ENCODE assay signal across 8 cellular contexts in the genomic region with DNA sequence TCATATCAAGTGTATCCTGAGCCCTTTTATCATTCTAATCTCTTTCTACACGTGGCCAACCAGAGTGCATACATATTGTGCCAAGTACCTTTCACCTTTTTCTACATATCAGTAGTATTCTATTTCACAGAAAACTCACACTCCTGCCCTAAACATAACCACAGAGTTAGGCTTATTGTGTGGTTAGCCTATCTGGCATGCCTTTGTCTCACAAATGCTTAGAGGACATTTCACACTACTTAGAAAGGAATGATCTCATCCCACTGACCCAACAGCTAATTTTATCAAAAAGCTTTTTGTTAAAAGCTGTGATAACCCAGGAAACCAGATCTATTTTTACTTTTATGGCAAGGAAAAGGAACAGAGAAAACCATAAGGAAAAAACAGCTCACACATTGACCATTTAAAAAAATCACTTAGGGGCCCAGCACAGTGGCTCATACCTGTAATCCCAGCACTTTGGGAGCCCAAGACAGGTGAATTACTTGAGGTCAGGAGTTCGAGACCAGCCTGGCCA. TPM values are rescaled to one million over a fixed set of nuclear protein-coding genes. Genes with fewer than 3 reads are reported as not detected.
DNase-seq lines count a peak whose midpoint lies in the region; ATAC-seq and TF ChIP-seq lines count a peak whose summit lies in the region.

No MANE protein-coding gene starts in this region.

- DNase-seq in Ammon's horn (ENCODE audit: low spot score) (peak; percentile 60), NCI-H2196 (lab: John Stamatoyannopoulos, UW; ENCODE audit: unreplicated experiment) (peak; percentile 44), coronary artery (ENCODE audit: low spot score) (no peak)

- TF ChIP-seq CTCF in coronary artery (IDR thresholded peaks at IDR 0.05), result no peak

- peaks cover 20% of the 10 kb centered on the region for H3K4me1 ChIP-seq in mesodermal cell (ENCODE audit: control insufficient read depth, insufficient read depth, low read length, poor library complexity, severe bottlenecking)

- H3K4me3 ChIP-seq in coronary artery (no peak overlapping the region), mesodermal cell (ENCODE audit: extremely low read depth, insufficient read depth, low read length, poor library complexity, severe bottlenecking) (no peak overlapping the region)

- ATAC-seq in GM18517 (IDR thresholded peaks at IDR 0.05; ENCODE audit: unreplicated experiment) (no peak), GM21526 (IDR thresholded peaks at IDR 0.05; ENCODE audit: low FRiP score, unreplicated experiment) (no peak), HG03565 (IDR thresholded peaks at IDR 0.05; ENCODE audit: unreplicated experiment) (no peak), GM19452 (IDR thresholded peaks at IDR 0.05; ENCODE audit: unreplicated experiment) (no peak)

- H3K36me3 ChIP-seq in mesodermal cell (ENCODE audit: control insufficient read depth, insufficient read depth, low read length), result peaks cover 24% of the 10 kb centered on the region

- H3K27ac ChIP-seq in coronary artery (peak overlapping the region; percentile 63 to 65), mesodermal cell (ENCODE audit: low read depth, low read length, severe bottlenecking) (peak overlapping the region; percentile 80)

- 50 to 71% methylated on average over 1 to 2 of the region's 2 CpGs for WGBS in mesodermal cell (ENCODE audit: insufficient coverage in 2 of 2), 2 experiments

- H3K9me3 ChIP-seq in mesodermal cell (ENCODE audit: control insufficient read depth, low read length), result no peaks in the 10 kb centered on the region

RNA-seq across cellular contexts. Expression of a gene that starts 17.8 kb away (rescaled TPM):
- polyA plus RNA-seq in mesodermal cell (2013, experiment 1 of 2), result 183 TPM
- polyA plus RNA-seq in mesodermal cell (2013, experiment 2 of 2), result 168 TPM
